Comparison of ENCODE assay signal across 11 cellular contexts in the genomic region with DNA sequence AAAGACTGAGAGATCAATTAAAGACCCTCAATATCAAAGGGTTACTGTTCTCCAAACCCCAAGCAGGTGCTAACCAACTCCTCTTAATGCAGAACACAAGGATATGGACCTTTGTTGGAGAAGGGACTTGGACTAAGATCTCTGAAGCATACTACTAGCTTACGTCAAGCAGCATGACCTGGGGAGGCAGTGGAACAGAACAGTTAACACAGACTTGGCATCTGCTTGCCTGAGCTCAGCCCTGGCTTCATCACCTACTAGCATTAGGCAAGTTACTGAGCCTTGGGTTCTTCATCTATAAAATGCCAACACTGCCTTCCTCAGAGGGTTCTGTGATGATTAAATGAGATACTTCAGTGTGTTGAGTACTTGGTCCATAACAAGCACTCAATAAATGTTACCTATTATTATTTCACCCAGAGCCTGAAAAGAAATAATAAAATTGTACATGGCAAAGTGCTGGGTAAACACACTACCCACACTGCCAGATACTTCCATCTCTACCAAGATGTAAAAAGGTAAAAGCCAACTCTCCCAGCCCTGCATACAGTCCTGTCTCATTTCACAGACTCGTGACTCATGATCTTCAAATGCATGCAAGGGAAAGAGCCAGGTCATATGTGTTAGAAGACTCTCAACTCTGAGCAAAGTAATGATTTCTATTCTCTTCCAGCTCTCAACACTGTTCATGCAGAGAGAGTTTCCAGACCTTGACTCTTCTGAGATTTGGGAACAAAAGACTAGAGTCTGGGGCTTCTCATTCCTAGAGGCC. TPM values are rescaled to one million over a fixed set of nuclear protein-coding genes. Genes with fewer than 3 reads are reported as not detected.
DNase-seq lines count a peak whose midpoint lies in the region; ATAC-seq and TF ChIP-seq lines count a peak whose summit lies in the region.
"Had no signal": no experiment of that assay in that cellular context is flagged by ENCODE, and none has a peak within 500 bp of the region (broad histone marks: within the 10 kb centered on the region; RNA-seq: fewer than 3 reads in every experiment).

No MANE protein-coding gene starts in this region.

- H3K4me1 ChIP-seq in adipocyte (ENCODE audit: control insufficient read depth, insufficient read depth, low read length) (peaks cover 40% of the 10 kb centered on the region), mesenchymal stem cell (ENCODE audit: control insufficient read depth, insufficient read depth, low read depth, low read length) (peaks cover 24% of the 10 kb centered on the region)

- H2BK12ac ChIP-seq in mesenchymal stem cell (ENCODE audit: low read length in 2 of 2): peak overlapping the region in 1 of 2 experiments; percentile 59

- WGBS in mesenchymal stem cell: 69% methylated on average over 2 of the region's 2 CpGs

- no peak overlapping the region for H4K8ac ChIP-seq in mesenchymal stem cell (ENCODE audit: low read length)

- H3K9me3 ChIP-seq in adipocyte (ENCODE audit: control insufficient read depth, low read length) (no peaks in the 10 kb centered on the region), mesenchymal stem cell (ENCODE audit: control insufficient read depth, low read length) (no peaks in the 10 kb centered on the region)
- H3K9me3 ChIP-seq: breast epithelium, esophagus squamous epithelium had no signal

- TF ChIP-seq CTCF in omental fat pad (IDR thresholded peaks at IDR 0.05): no peak

- H2BK120ac ChIP-seq in mesenchymal stem cell (ENCODE audit: low read depth, low read length): no peak overlapping the region

- H2BK15ac ChIP-seq in mesenchymal stem cell (ENCODE audit: low read depth, poor library complexity, severe bottlenecking): no peak overlapping the region

- H2AFZ ChIP-seq in mesenchymal stem cell (ENCODE audit: low read depth, low read length): no peak overlapping the region

- H3K4me3 ChIP-seq in adipocyte (ENCODE audit: low read length): no peak overlapping the region
- no peak overlapping the region for H3K4me3 ChIP-seq in mesenchymal stem cell (ENCODE audit: insufficient read depth in 1 of 2, low read depth in 1 of 2, low read length in 2 of 2)
- H3K4me3 ChIP-seq: breast epithelium, esophagus squamous epithelium had no signal

- H2AK5ac ChIP-seq in mesenchymal stem cell (ENCODE audit: low read length, severe bottlenecking): no peak overlapping the region

- H3K36me3 ChIP-seq in adipocyte (ENCODE audit: control insufficient read depth, insufficient read depth, low read length, severe bottlenecking) (no peaks in the 10 kb centered on the region), mesenchymal stem cell (ENCODE audit: control insufficient read depth in 1 of 2, insufficient read depth in 2 of 2, low read depth in 1 of 2, low read length in 2 of 2) (peaks cover 0 to 6% of the 10 kb centered on the region in 2 experiments)
- H3K36me3 ChIP-seq: breast epithelium had no signal

- intact Hi-C loops in posterior cingulate gyrus (cut with DNase I): no loop called here

- no peak overlapping the region for H3K14ac ChIP-seq in mesenchymal stem cell (ENCODE audit: low read length in 2 of 2)

- H3K79me1 ChIP-seq in mesenchymal stem cell (replicated peaks; ENCODE audit: low read length, poor library complexity, severe bottlenecking): peaks cover 46% of the 10 kb centered on the region

- H3K27me3 ChIP-seq in adipocyte (replicated peaks; ENCODE audit: control insufficient read depth, insufficient read depth, low read length) (no peaks in the 10 kb centered on the region), mesenchymal stem cell (ENCODE audit: control insufficient read depth in 1 of 2, insufficient read depth in 1 of 2, low read length in 2 of 2) (no peaks in the 10 kb centered on the region)
- H3K27me3 ChIP-seq: breast epithelium, esophagus squamous epithelium had no signal

- H3K18ac ChIP-seq in mesenchymal stem cell (ENCODE audit: low read depth in 1 of 2, low read length in 2 of 2): peak overlapping the region in 1 of 2 experiments; percentile 37

- ATAC-seq in omental fat pad (ENCODE audit: low FRiP score): no peak

- H3K4ac ChIP-seq in mesenchymal stem cell (ENCODE audit: low read depth in 1 of 2, low read length in 2 of 2): peak overlapping the region in 1 of 2 experiments; percentile 57

- no peak overlapping the region for H3K27ac ChIP-seq in mesenchymal stem cell (ENCODE audit: low read length, poor library complexity, severe bottlenecking)
- H3K27ac ChIP-seq: breast epithelium, esophagus squamous epithelium had no signal

- H3K4me2 ChIP-seq in mesenchymal stem cell (ENCODE audit: low read length, poor library complexity, severe bottlenecking): no peak overlapping the region

- H4K91ac ChIP-seq in mesenchymal stem cell (ENCODE audit: low read length): no peak overlapping the region

- DNase-seq in AG20443 (ENCODE audit: low spot score) (peak; percentile 44), EL (peak; percentile 50), adipocyte (ENCODE audit: low read depth) (peak; percentile 40), mesenchymal stem cell (peak; percentile 72), posterior cingulate gyrus (no peak), omental fat pad (ENCODE audit: low spot score) (no peak), NCI-H510A (lab: John Stamatoyannopoulos, UW) (no peak)
- DNase-seq in effector CD4-positive, alpha-beta T cell: no peak
- DNase-seq: esophagus squamous epithelium, NCI-H1930 had no signal

- H2BK5ac ChIP-seq in mesenchymal stem cell (ENCODE audit: low read depth, low read length, poor library complexity, severe bottlenecking): no peak overlapping the region

- no peak overlapping the region for H3K23ac ChIP-seq in mesenchymal stem cell (ENCODE audit: low read length in 2 of 2)

- no peak overlapping the region for H3K9ac ChIP-seq in adipocyte (ENCODE audit: low read length)
- no peak overlapping the region for H3K9ac ChIP-seq in mesenchymal stem cell (ENCODE audit: low read length)

RNA-seq across cellular contexts. Expression of gene FMNL3, which starts 39.7 kb away (rescaled TPM):
- 17.7 TPM for polyA plus RNA-seq in mesenchymal stem cell (2013, experiment 1 of 2)
- polyA plus RNA-seq in mesenchymal stem cell (2013, experiment 2 of 2): 19.1 TPM
- total RNA-seq in omental fat pad: 10 to 100 TPM in 3 of 4 donors, 1 to 10 TPM in 1; 5.7 to 28.8 (median 22.1) TPM

RNA-seq across cellular contexts. Expression of gene PRPF40B, which starts 44.1 kb away (rescaled TPM):
- 6.3 TPM for polyA plus RNA-seq in mesenchymal stem cell (2013, experiment 1 of 2)
- 7.2 TPM for polyA plus RNA-seq in mesenchymal stem cell (2013, experiment 2 of 2)
- 10 to 100 TPM in 1 of 4 donors, 1 to 10 TPM in 3; 7.0 to 19.4 (median 9.4) TPM for total RNA-seq in omental fat pad

Comparison
In these comparisons a context has a peak if more than half of its experiments do, and no peak if none do; other contexts are left out.
1. DNase-seq: peak in AG20443 (single experiment), EL (single experiment), adipocyte (single experiment) and mesenchymal stem cell (single experiment); none in posterior cingulate gyrus (0 of 10), omental fat pad (single experiment), effector CD4-positive, alpha-beta T cell (single experiment) and NCI-H510A (single experiment).